15 cellular contexts compared by ENCODE assay signal in genomic region chr7:66720571-66720970, GRCh38.
"Had no signal": no experiment of that assay in that cellular context is flagged by ENCODE, and none has a peak within 500 bp of the region (broad histone marks: within the 10 kb centered on the region; RNA-seq: fewer than 3 reads in every experiment).

No MANE protein-coding gene starts in this region.

- H3K27ac ChIP-seq: brain microvascular endothelial cell, left ventricle myocardium inferior, neutrophil, parathyroid adenoma, thoracic aorta had no signal

- H3K4me1 ChIP-seq: left ventricle myocardium inferior, parathyroid adenoma had no signal

- H3K4me3 ChIP-seq: left ventricle myocardium inferior, mucosa of descending colon, thoracic aorta had no signal

- ATAC-seq: mucosa of descending colon; naive thymus-derived CD8-positive, alpha-beta T cell had no signal

- H3K27me3 ChIP-seq: brain microvascular endothelial cell, neutrophil had no signal

- DNase-seq: activated CD4-positive, alpha-beta T cell treated with anti-CD3 and anti-CD28 coated beads, Interleukin-2, amount 10 ng/mL, durations not matched to agents 24 days and 14 days; activated CD4-positive, CD25-positive, alpha-beta regulatory T cell; activated naive CD4-positive, alpha-beta T cell treated with Interleukin-2 at 50 U/mL for 16 hours; anterior cingulate cortex; brain microvascular endothelial cell; effector CD8-positive, alpha-beta T cell; foreskin fibroblast; glutamatergic neuron; left ventricle myocardium inferior; mucosa of descending colon; naive thymus-derived CD8-positive, alpha-beta T cell; stimulated activated CD4-positive, alpha-beta T cell treated with anti-CD3 and anti-CD28 coated beads, Interleukin-1b, Interleukin-23, amount 100 ng/mL, for 48 hours had no signal
